11 cellular contexts compared by ENCODE assay signal in the genomic region with DNA sequence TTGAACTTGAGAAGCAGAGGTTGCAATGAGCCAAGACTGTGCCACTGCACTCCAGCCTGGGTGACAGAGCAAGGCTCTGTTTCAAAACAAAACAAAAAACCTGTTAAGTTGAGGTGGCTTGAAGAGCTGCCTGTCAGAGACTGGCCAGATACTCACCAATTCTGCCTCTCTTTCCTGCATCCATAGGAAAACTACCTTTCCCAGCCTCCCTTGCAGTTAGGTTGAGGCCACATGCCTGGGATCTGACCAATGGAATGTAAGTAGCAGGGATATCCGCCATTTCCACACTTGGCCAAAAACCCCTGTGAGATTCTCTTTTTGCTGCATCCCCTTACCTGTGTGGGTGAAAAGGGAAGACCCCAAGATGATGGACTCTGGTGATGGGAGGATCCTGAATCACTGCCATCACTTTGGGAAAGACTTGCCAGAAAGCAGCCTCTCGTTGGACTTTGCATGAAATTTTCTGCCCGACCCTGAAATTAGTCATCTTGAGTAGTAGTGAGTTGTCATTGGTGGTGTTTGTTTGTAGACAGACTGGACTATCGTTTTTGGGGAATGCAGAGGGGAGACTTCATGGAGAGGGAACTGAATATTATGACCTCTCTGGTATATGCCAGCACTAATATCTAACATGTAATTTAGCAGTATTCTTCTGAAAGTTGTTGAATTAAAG. TPM values are rescaled to one million over a fixed set of nuclear protein-coding genes. Genes with fewer than 3 reads are reported as not detected.
A peak's percentile ranks its signal among the peaks of the same experiment; 100 is the strongest.
DNase-seq lines count a peak whose midpoint lies in the region; ATAC-seq lines count a peak whose summit lies in the region.
"Had no signal": no experiment of that assay in that cellular context is flagged by ENCODE, and none has a peak within 500 bp of the region (broad histone marks: within the 10 kb centered on the region; RNA-seq: fewer than 3 reads in every experiment).

No MANE protein-coding gene starts in this region.

- peak; percentile 8 for ATAC-seq in activated naive CD8-positive, alpha-beta T cell treated with anti-CD3 and anti-CD28 coated beads, Interleukin-2, amount 10 ng/mL, durations not matched to agents 7 days and 5 days (ENCODE audit: low read depth)
- no peak for ATAC-seq in naive thymus-derived CD8-positive, alpha-beta T cell
- no peak for ATAC-seq in HG03135 (IDR thresholded peaks at IDR 0.05; ENCODE audit: unreplicated experiment)

- POLR2A ChIA-PET in activated naive CD8-positive, alpha-beta T cell treated with anti-CD3 and anti-CD28 coated beads, Interleukin-2, amount 10 ng/mL, durations not matched to agents 7 days and 5 days (lab: Charles Lee): interaction anchor here (0.6 to 5.6 kb wide), 9 partner anchors 13 to 161 kb away, joined by 3 to 220 read pairs (median 29); partner anchors contain the start of gene GPR68
- POLR2A ChIA-PET in naive thymus-derived CD8-positive, alpha-beta T cell (lab: Charles Lee): interaction anchor here (1.2 to 5.0 kb wide), 6 partner anchors 9 to 167 kb away, joined by 4 to 86 read pairs (median 8); partner anchors contain the start of gene GPR68

- peak; percentile 75 for DNase-seq in Daoy (ENCODE audit: low read depth)
- DNase-seq in LHCN-M2 (ENCODE audit: low read depth): peak; percentile 55
- no peak for DNase-seq in activated naive CD8-positive, alpha-beta T cell treated with anti-CD3 and anti-CD28 coated beads, Interleukin-2, amount 10 ng/mL, durations not matched to agents 7 days and 5 days
- no peak for DNase-seq in naive thymus-derived CD8-positive, alpha-beta T cell
- no peak for DNase-seq in NCI-H187 (lab: John Stamatoyannopoulos, UW)
- no peak for DNase-seq in mucosa of gallbladder (ENCODE audit: low spot score)
- DNase-seq: heart right ventricle, NCI-H2029 treated with DMSO at 0.1 percent for 48 hours, nephron progenitor cell had no signal

- H3K27ac Mint-ChIP-seq in activated naive CD8-positive, alpha-beta T cell treated with anti-CD3 and anti-CD28 coated beads, Interleukin-2, amount 10 ng/mL, durations not matched to agents 7 days and 5 days: peak overlapping the region; percentile 97
- H3K27ac Mint-ChIP-seq in naive thymus-derived CD8-positive, alpha-beta T cell: peak overlapping the region; percentile 49 to 95 (median 89)
- H3K27ac Mint-ChIP-seq: nephron progenitor cell had no signal

- peaks cover 69% of the 10 kb centered on the region for H3K4me1 Mint-ChIP-seq in activated naive CD8-positive, alpha-beta T cell treated with anti-CD3 and anti-CD28 coated beads, Interleukin-2, amount 10 ng/mL, durations not matched to agents 7 days and 5 days
- H3K4me1 Mint-ChIP-seq in naive thymus-derived CD8-positive, alpha-beta T cell: peaks cover 46 to 88% (median 82%) of the 10 kb centered on the region in 4 donors

- H3K4me3 Mint-ChIP-seq in activated naive CD8-positive, alpha-beta T cell treated with anti-CD3 and anti-CD28 coated beads, Interleukin-2, amount 10 ng/mL, durations not matched to agents 7 days and 5 days: peak overlapping the region; percentile 80
- peak overlapping the region; percentile 52 to 86 (median 82) for H3K4me3 Mint-ChIP-seq in naive thymus-derived CD8-positive, alpha-beta T cell
- H3K4me3 Mint-ChIP-seq: nephron progenitor cell had no signal

- H3K9me3 Mint-ChIP-seq in activated naive CD8-positive, alpha-beta T cell treated with anti-CD3 and anti-CD28 coated beads, Interleukin-2, amount 10 ng/mL, durations not matched to agents 7 days and 5 days: peaks cover 3% of the 10 kb centered on the region
- H3K9me3 Mint-ChIP-seq in naive thymus-derived CD8-positive, alpha-beta T cell: peaks cover 0 to 9% (median 0%) of the 10 kb centered on the region in 9 donors

- peaks cover 53% of the 10 kb centered on the region for H3K36me3 Mint-ChIP-seq in activated naive CD8-positive, alpha-beta T cell treated with anti-CD3 and anti-CD28 coated beads, Interleukin-2, amount 10 ng/mL, durations not matched to agents 7 days and 5 days
- peaks cover 0 to 10% (median 0%) of the 10 kb centered on the region in 3 donors for H3K36me3 Mint-ChIP-seq in naive thymus-derived CD8-positive, alpha-beta T cell

- H3K27me3 Mint-ChIP-seq in activated naive CD8-positive, alpha-beta T cell treated with anti-CD3 and anti-CD28 coated beads, Interleukin-2, amount 10 ng/mL, durations not matched to agents 7 days and 5 days: no peaks in the 10 kb centered on the region
- H3K27me3 Mint-ChIP-seq in naive thymus-derived CD8-positive, alpha-beta T cell: no peaks in the 10 kb centered on the region

RNA-seq across cellular contexts. Expression of gene GPR68, which starts 14.0 kb away (rescaled TPM):
- 10.1 and 11.6 TPM in 2 replicates for total RNA-seq in Daoy (2014; rRNA removed; shearing (Covaris generic))
- 6.5 and 8.6 TPM in 2 replicates for total RNA-seq in LHCN-M2 (2014; rRNA removed)
- polyA plus RNA-seq in LHCN-M2 (2012): 2.4 TPM
- 10 to 100 TPM; 23.0 to 28.0 TPM for total RNA-seq in activated naive CD8-positive, alpha-beta T cell treated with anti-CD3 and anti-CD28 coated beads, Interleukin-2, amount 10 ng/mL, durations not matched to agents 7 days and 5 days
- under 1 TPM; 0.60 to 0.73 TPM for total RNA-seq in naive thymus-derived CD8-positive, alpha-beta T cell
- 1 to 10 TPM in 1 of 3 donors, under 1 TPM in 2; 0.15 to 7.9 (median 0.82) TPM for polyA plus RNA-seq in naive thymus-derived CD8-positive, alpha-beta T cell
- total RNA-seq in mucosa of gallbladder: 1.6 TPM
- total RNA-seq: ascending aorta had no signal

Comparison
In these comparisons a context has a peak if more than half of its experiments do, and no peak if none do; other contexts are left out.
1. DNase-seq: peak in Daoy (single experiment) and LHCN-M2 (single experiment); none in activated naive CD8-positive, alpha-beta T cell treated with anti-CD3 and anti-CD28 coated beads, Interleukin-2, amount 10 ng/mL, durations not matched to agents 7 days and 5 days (single experiment), naive thymus-derived CD8-positive, alpha-beta T cell (0 of 10), NCI-H187 (0 of 2) and mucosa of gallbladder (single experiment).